10 cellular contexts compared by ENCODE assay signal in the genomic region with DNA sequence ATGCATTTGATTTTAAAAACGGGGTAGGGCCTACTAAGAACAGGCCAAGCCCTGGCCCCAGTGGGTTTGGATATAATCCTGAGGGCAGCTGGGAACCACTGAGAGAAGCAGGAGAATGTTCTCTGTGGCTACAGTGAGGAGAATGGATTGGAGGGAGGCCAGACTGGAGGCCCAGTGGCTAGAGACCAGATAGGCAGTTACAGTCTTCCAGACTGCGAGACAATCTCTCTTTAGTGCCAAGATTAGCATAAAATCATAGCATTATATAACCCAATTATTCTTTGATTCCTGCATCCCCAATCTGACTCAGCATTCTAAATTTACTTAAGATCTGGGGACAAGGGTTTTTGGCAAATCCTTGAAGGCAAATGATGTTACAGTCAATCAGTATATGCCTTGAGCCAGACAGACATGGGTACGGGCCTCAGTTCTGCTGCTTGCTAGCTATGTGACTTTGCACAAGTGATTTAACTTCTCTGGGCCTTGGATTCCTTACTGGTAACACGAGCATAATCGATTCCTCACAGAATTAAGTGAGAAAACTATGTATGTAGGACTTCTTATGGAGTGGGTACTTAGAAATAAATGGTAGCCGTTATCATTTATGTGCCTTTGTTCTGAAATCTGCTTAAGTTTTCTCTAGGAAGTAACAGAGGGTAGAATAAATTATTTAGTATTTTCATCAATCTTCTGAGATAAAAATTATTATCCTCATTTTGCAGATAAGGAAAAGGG. TPM values are rescaled to one million over a fixed set of nuclear protein-coding genes. Genes with fewer than 3 reads are reported as not detected.
A peak's percentile ranks its signal among the peaks of the same experiment; 100 is the strongest.
DNase-seq lines count a peak whose midpoint lies in the region; ATAC-seq, FAIRE-seq and TF ChIP-seq lines count a peak whose summit lies in the region.
"Had no signal": no experiment of that assay in that cellular context is flagged by ENCODE, and none has a peak within 500 bp of the region (broad histone marks: within the 10 kb centered on the region; RNA-seq: fewer than 3 reads in every experiment).

No MANE protein-coding gene starts in this region.

- no TSS peak for BruUV-seq in Calu3 (replicated peaks; lab: Mats Ljungman, UMichigan)

- intact Hi-C loops in Calu3 (cut with micrococcal nuclease; ENCODE audit: unreplicated experiment) = loop anchor here (10.0 kb wide), 1 partner anchor 110 kb away; the partner anchor contains the start of gene WNK1

- H3K4me1 ChIP-seq in right atrium auricular region (peaks cover 0 to 64% of the 10 kb centered on the region in 2 donors), skeletal muscle tissue (ENCODE audit: control insufficient read depth in 3 of 3, insufficient read depth in 3 of 3, low read length in 3 of 3) (peaks cover 46 to 52% (median 46%) of the 10 kb centered on the region in 3 donors)

- peaks cover 11% of the 10 kb centered on the region for H3K4me1 Mint-ChIP-seq in Calu3 (ENCODE audit: low read depth, unreplicated experiment)

- H3K4me3 ChIP-seq in right atrium auricular region (no peak overlapping the region), skeletal muscle tissue (ENCODE audit: low read length in 3 of 3) (no peak overlapping the region)

- H3K9ac ChIP-seq in skeletal muscle tissue (ENCODE audit: low read depth in 1 of 3, low read length in 3 of 3) = peak overlapping the region in 1 of 3 donors; percentile 3

- H3K27me3 ChIP-seq in right atrium auricular region (no peaks in the 10 kb centered on the region), skeletal muscle tissue (ENCODE audit: control insufficient read depth in 3 of 3, insufficient read depth in 3 of 3, low read length in 3 of 3) (no peaks in the 10 kb centered on the region)

- H3K4me3 Mint-ChIP-seq in Calu3 (ENCODE audit: low read depth, unreplicated experiment) = no peak overlapping the region

- no peaks in the 10 kb centered on the region for H3K27me3 Mint-ChIP-seq in Calu3 (ENCODE audit: unreplicated experiment)

- ATAC-seq in GM21381 (IDR thresholded peaks at IDR 0.05; ENCODE audit: unreplicated experiment) = no peak
- no peak for ATAC-seq in GM21786 (IDR thresholded peaks at IDR 0.05; ENCODE audit: unreplicated experiment)
- ATAC-seq: activated CD8-positive, alpha-beta T cell treated with anti-CD3 and anti-CD28 coated beads, Interleukin-2, amount 10 ng/mL, durations not matched to agents 7 days and 5 days had no signal

- CTCF ChIA-PET in Calu3 (lab: Charles Lee) = no interaction called here

- FAIRE-seq in urothelium cell line (lab: Jason Lieb, UNC) = no peak

- peaks cover 16% of the 10 kb centered on the region for H3K36me3 Mint-ChIP-seq in Calu3 (ENCODE audit: insufficient read depth, unreplicated experiment)

- H3K36me3 ChIP-seq in right atrium auricular region (no peaks in the 10 kb centered on the region), skeletal muscle tissue (ENCODE audit: control insufficient read depth in 3 of 3, insufficient read depth in 3 of 3, low read length in 3 of 3) (no peaks in the 10 kb centered on the region)

- DNase-seq in EH (ENCODE audit: low read depth) (peak; percentile 39), amniotic epithelial cell (ENCODE audit: low read depth) (peak; percentile 43), right atrium auricular region (ENCODE audit: low spot score) (no peak), Calu3 (no peak), urothelium cell line (ENCODE audit: low spot score) (no peak)
- DNase-seq: activated CD8-positive, alpha-beta T cell treated with anti-CD3 and anti-CD28 coated beads, Interleukin-2, amount 10 ng/mL, durations not matched to agents 7 days and 5 days; DMS 273 treated with DMSO at 0.1 percent for 48 hours had no signal

- H3K27ac ChIP-seq in right atrium auricular region (peak overlapping the region; percentile 97 to 99), skeletal muscle tissue (ENCODE audit: low read depth, low read length) (peak overlapping the region; percentile 96)

- TF ChIP-seq CTCF in right atrium auricular region (IDR thresholded peaks at IDR 0.05) = no peak
- TF ChIP-seq CTCF in Calu3 (IDR thresholded peaks at IDR 0.05; ENCODE audit: unreplicated experiment) = no peak

- H3K9me3 ChIP-seq in right atrium auricular region (no peaks in the 10 kb centered on the region), skeletal muscle tissue (ENCODE audit: control insufficient read depth in 3 of 3, low read length in 3 of 3) (no peaks in the 10 kb centered on the region)

- no peak overlapping the region for H3K27ac Mint-ChIP-seq in Calu3 (ENCODE audit: unreplicated experiment)

- no peaks in the 10 kb centered on the region for H3K9me3 Mint-ChIP-seq in Calu3 (ENCODE audit: low read depth, unreplicated experiment)

RNA-seq across cellular contexts. Expression of gene NINJ2, which starts 18.3 kb away (rescaled TPM):
- 1 to 10 TPM; 5.4 to 8.8 TPM for total RNA-seq in right atrium auricular region
- 2.6 TPM for total RNA-seq in skeletal muscle tissue
- total RNA-seq in Calu3 (2022) = not detected in 2 replicates

Comparison
In these comparisons a context has a peak if more than half of its experiments do, and no peak if none do; other contexts are left out.
1. DNase-seq: peak in EH (single experiment) and amniotic epithelial cell (single experiment); none in right atrium auricular region (single experiment), Calu3 (single experiment) and urothelium cell line (single experiment).